In the genomic region with DNA sequence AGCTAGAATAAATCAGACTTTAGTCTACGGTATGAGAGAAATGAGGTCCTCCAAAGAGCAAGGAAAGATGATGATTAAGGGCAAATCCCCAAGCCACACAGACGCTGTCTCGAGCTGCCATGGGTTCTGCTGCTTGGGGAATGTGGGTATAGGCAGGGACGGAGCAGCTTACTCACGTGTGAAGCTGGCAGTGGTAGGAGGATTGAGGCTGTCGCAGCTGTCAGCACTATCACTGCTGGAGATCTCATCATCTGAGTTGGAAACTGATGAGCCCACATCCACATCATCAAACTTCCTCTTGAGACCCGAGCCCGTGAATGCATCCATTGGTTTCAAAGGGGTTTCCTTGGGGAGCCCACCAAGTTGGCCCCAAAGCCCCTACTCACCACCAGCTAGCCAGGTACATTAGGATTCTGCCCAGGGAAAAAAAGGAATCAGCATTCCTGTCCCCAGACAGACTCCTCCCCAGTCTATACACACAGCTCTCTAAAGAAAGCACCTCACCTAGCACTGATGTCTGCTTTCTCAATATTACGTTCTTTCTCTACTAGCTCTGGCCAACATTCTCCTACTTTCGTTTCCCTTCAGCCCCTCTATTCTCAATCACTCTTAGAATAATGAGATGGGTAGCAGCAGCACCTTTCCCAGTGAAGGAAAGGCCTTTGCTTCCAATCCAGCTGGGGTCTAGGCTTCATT, we compare ENCODE assay signal across 11 cellular contexts. TPM values are rescaled to one million over a fixed set of nuclear protein-coding genes. Genes with fewer than 3 reads are reported as not detected.
DNase-seq lines count a peak whose midpoint lies in the region; TF ChIP-seq lines count a peak whose summit lies in the region.
"Had no signal": no experiment of that assay in that cellular context is flagged by ENCODE, and none has a peak within 500 bp of the region (broad histone marks: within the 10 kb centered on the region; RNA-seq: fewer than 3 reads in every experiment).

No MANE protein-coding gene starts in this region.

- peaks cover 7 to 27% of the 10 kb centered on the region in 2 donors for H3K36me3 Mint-ChIP-seq in CD4-positive, alpha-beta memory T cell
- peaks cover 31% of the 10 kb centered on the region for H3K36me3 Mint-ChIP-seq in activated naive CD4-positive, alpha-beta T cell treated with anti-CD3 and anti-CD28 coated beads, Interleukin-2, amount 10 ng/mL, durations not matched to agents 7 days and 5 days
- peaks cover 12% of the 10 kb centered on the region for H3K36me3 Mint-ChIP-seq in neural crest cell (ENCODE audit: low read depth)
- peaks cover 4 to 40% (median 13%) of the 10 kb centered on the region in 3 donors for H3K36me3 Mint-ChIP-seq in CD8-positive, alpha-beta memory T cell

- no peak for DNase-seq in CD4-positive, alpha-beta memory T cell
- peak; percentile 88 for DNase-seq in LHCN-M2 (ENCODE audit: low read depth)
- DNase-seq in activated naive CD4-positive, alpha-beta T cell treated with anti-CD3 and anti-CD28 coated beads, Interleukin-2, amount 10 ng/mL, durations not matched to agents 7 days and 5 days: peak; percentile 24
- no peak for DNase-seq in neural crest cell (ENCODE audit: low read depth, low spot score)
- DNase-seq in inferior parietal cortex (ENCODE audit: extremely low spot score): no peak
- no peak for DNase-seq in CD8-positive, alpha-beta memory T cell
- DNase-seq in NCI-H128 (lab: John Stamatoyannopoulos, UW; ENCODE audit: unreplicated experiment): no peak
- DNase-seq in NCI-H345 (lab: John Stamatoyannopoulos, UW): no peak
- DNase-seq: amniotic stem cell, MM.1S, NCI-H446 treated with DMSO at 0.1 percent for 48 hours had no signal

- H3K27ac Mint-ChIP-seq in CD4-positive, alpha-beta memory T cell: peak overlapping the region; percentile 47 to 90 (median 70)
- H3K27ac Mint-ChIP-seq in activated naive CD4-positive, alpha-beta T cell treated with anti-CD3 and anti-CD28 coated beads, Interleukin-2, amount 10 ng/mL, durations not matched to agents 7 days and 5 days: no peak overlapping the region
- H3K27ac Mint-ChIP-seq in neural crest cell (ENCODE audit: unreplicated experiment): no peak overlapping the region
- peak overlapping the region in 4 of 8 donors; percentile 11 to 33 (median 18) for H3K27ac Mint-ChIP-seq in CD8-positive, alpha-beta memory T cell

- H3K27me3 Mint-ChIP-seq in CD4-positive, alpha-beta memory T cell: no peaks in the 10 kb centered on the region
- no peaks in the 10 kb centered on the region for H3K27me3 Mint-ChIP-seq in activated naive CD4-positive, alpha-beta T cell treated with anti-CD3 and anti-CD28 coated beads, Interleukin-2, amount 10 ng/mL, durations not matched to agents 7 days and 5 days
- no peaks in the 10 kb centered on the region for H3K27me3 Mint-ChIP-seq in neural crest cell (ENCODE audit: low read depth)
- peaks cover 0 to 2% of the 10 kb centered on the region in 2 donors for H3K27me3 Mint-ChIP-seq in CD8-positive, alpha-beta memory T cell

- no peaks in the 10 kb centered on the region for H3K9me3 ChIP-seq in CD4-positive, alpha-beta memory T cell (ENCODE audit: control insufficient read depth in 1 of 2, low read length in 2 of 2)
- no peaks in the 10 kb centered on the region for H3K9me3 ChIP-seq in CD8-positive, alpha-beta memory T cell (ENCODE audit: low read length)

- intact Hi-C loops in CD4-positive, alpha-beta memory T cell (cut with micrococcal nuclease): no loop called here

- H3K4me1 ChIP-seq in CD4-positive, alpha-beta memory T cell (ENCODE audit: insufficient read depth, low read length): peaks cover 9% of the 10 kb centered on the region
- H3K4me1 ChIP-seq in CD8-positive, alpha-beta memory T cell (ENCODE audit: insufficient read depth, low read length): peaks cover 6% of the 10 kb centered on the region

- peaks cover 14% of the 10 kb centered on the region for H3K36me3 ChIP-seq in CD4-positive, alpha-beta memory T cell (ENCODE audit: insufficient read depth, low read length)
- H3K36me3 ChIP-seq in CD8-positive, alpha-beta memory T cell (ENCODE audit: insufficient read depth, low read length): peaks cover 6% of the 10 kb centered on the region

- POLR2A ChIA-PET in CD4-positive, alpha-beta memory T cell (lab: Charles Lee; ENCODE audit: partially characterized antibody): interaction anchor here (1.6 kb wide), 1 partner anchor 141 kb away, joined by 4 read pairs; the partner anchor contains the start of gene POU6F1
- POLR2A ChIA-PET in CD8-positive, alpha-beta memory T cell (lab: Charles Lee): no interaction called here

- H3K4me1 Mint-ChIP-seq in CD4-positive, alpha-beta memory T cell: peaks cover 21 to 40% (median 32%) of the 10 kb centered on the region in 4 donors
- H3K4me1 Mint-ChIP-seq in activated naive CD4-positive, alpha-beta T cell treated with anti-CD3 and anti-CD28 coated beads, Interleukin-2, amount 10 ng/mL, durations not matched to agents 7 days and 5 days: peaks cover 21% of the 10 kb centered on the region
- peaks cover 30% of the 10 kb centered on the region for H3K4me1 Mint-ChIP-seq in neural crest cell
- peaks cover 16 to 48% (median 32%) of the 10 kb centered on the region in 3 donors for H3K4me1 Mint-ChIP-seq in CD8-positive, alpha-beta memory T cell

- TF ChIP-seq CTCF in neural crest cell (conservative IDR thresholded peaks at IDR 0.05): no peak

- H3K4me3 Mint-ChIP-seq in CD4-positive, alpha-beta memory T cell: peak overlapping the region in 2 of 8 donors; percentile 46 to 52
- no peak overlapping the region for H3K4me3 Mint-ChIP-seq in activated naive CD4-positive, alpha-beta T cell treated with anti-CD3 and anti-CD28 coated beads, Interleukin-2, amount 10 ng/mL, durations not matched to agents 7 days and 5 days
- H3K4me3 Mint-ChIP-seq in neural crest cell: peak overlapping the region; percentile 11
- H3K4me3 Mint-ChIP-seq in CD8-positive, alpha-beta memory T cell: no peak overlapping the region

- no peak overlapping the region for H3K27ac ChIP-seq in CD4-positive, alpha-beta memory T cell (ENCODE audit: low read depth, low read length)
- H3K27ac ChIP-seq in CD8-positive, alpha-beta memory T cell (ENCODE audit: low read depth, low read length): no peak overlapping the region

- H3K9me3 Mint-ChIP-seq in CD4-positive, alpha-beta memory T cell: peaks cover 0 to 1% (median 0%) of the 10 kb centered on the region in 8 donors
- H3K9me3 Mint-ChIP-seq in activated naive CD4-positive, alpha-beta T cell treated with anti-CD3 and anti-CD28 coated beads, Interleukin-2, amount 10 ng/mL, durations not matched to agents 7 days and 5 days: no peaks in the 10 kb centered on the region
- H3K9me3 Mint-ChIP-seq in neural crest cell: no peaks in the 10 kb centered on the region
- peaks cover 0 to 1% (median 0%) of the 10 kb centered on the region in 5 donors for H3K9me3 Mint-ChIP-seq in CD8-positive, alpha-beta memory T cell

- CTCF ChIA-PET in CD4-positive, alpha-beta memory T cell (lab: Charles Lee; ENCODE audit: partially characterized antibody): interaction anchor here (1.1 to 1.7 kb wide), 4 partner anchors 14 to 311 kb away, joined by 3 to 4 read pairs (median 3); no protein-coding TSS in a partner anchor
- CTCF ChIA-PET in activated naive CD4-positive, alpha-beta T cell treated with anti-CD3 and anti-CD28 coated beads, Interleukin-2, amount 10 ng/mL, durations not matched to agents 7 days and 5 days (lab: Charles Lee): interaction anchor here (1.1 kb wide), 2 partner anchors 27 to 265 kb away, joined by 3 to 4 read pairs; no protein-coding TSS in a partner anchor
- CTCF ChIA-PET in CD8-positive, alpha-beta memory T cell (lab: Charles Lee): interaction anchor here (0.6 to 1.0 kb wide), 2 partner anchors 9 to 29 kb away, joined by 3 read pairs; no protein-coding TSS in a partner anchor

- H3K4me3 ChIP-seq in CD4-positive, alpha-beta memory T cell (ENCODE audit: low read length in 2 of 2): no peak overlapping the region
- H3K4me3 ChIP-seq in CD8-positive, alpha-beta memory T cell (ENCODE audit: low read length): no peak overlapping the region

- no peaks in the 10 kb centered on the region for H3K27me3 ChIP-seq in CD4-positive, alpha-beta memory T cell (ENCODE audit: insufficient read depth, low read length)
- no peaks in the 10 kb centered on the region for H3K27me3 ChIP-seq in CD8-positive, alpha-beta memory T cell (ENCODE audit: insufficient read depth, low read length, poor library complexity, severe bottlenecking)

RNA-seq across cellular contexts. Expression of gene CSRNP2, which starts 7.0 kb away (rescaled TPM):
- total RNA-seq in CD4-positive, alpha-beta memory T cell: 10 to 100 TPM; 34.1 to 35.0 TPM
- polyA plus RNA-seq in CD4-positive, alpha-beta memory T cell: 1 to 10 TPM; 4.6 to 6.3 TPM
- total RNA-seq in LHCN-M2 (2014; rRNA removed) (29.7 and 31.5 TPM in 2 replicates), neural crest cell (54.4 and 55.2 TPM in 2 replicates)
- 15.0 TPM for polyA plus RNA-seq in LHCN-M2 (2012)
- total RNA-seq in CD8-positive, alpha-beta memory T cell: 10 to 100 TPM; 20.5 to 21.5 TPM
- 4.8 TPM for polyA plus RNA-seq in CD8-positive, alpha-beta memory T cell

RNA-seq across cellular contexts. Expression of gene LETMD1, which starts 28.3 kb away (rescaled TPM):
- 10 to 100 TPM; 83.7 to 93.3 TPM for total RNA-seq in CD4-positive, alpha-beta memory T cell
- 10 to 100 TPM; 32.6 to 36.6 TPM for polyA plus RNA-seq in CD4-positive, alpha-beta memory T cell
- total RNA-seq in LHCN-M2 (2014; rRNA removed): 24.4 and 32.1 TPM in 2 replicates
- 20.4 TPM for polyA plus RNA-seq in LHCN-M2 (2012)
- total RNA-seq in neural crest cell: 43.2 and 44.5 TPM in 2 replicates
- 10 to 100 TPM; 61.8 to 64.3 TPM for total RNA-seq in CD8-positive, alpha-beta memory T cell
- 24.4 TPM for polyA plus RNA-seq in CD8-positive, alpha-beta memory T cell

RNA-seq across cellular contexts. Expression of gene SLC11A2, which starts 50.2 kb away (rescaled TPM):
- 10 to 100 TPM; 55.1 to 62.7 TPM for total RNA-seq in CD4-positive, alpha-beta memory T cell
- polyA plus RNA-seq in CD4-positive, alpha-beta memory T cell: 10 to 100 TPM in 1 of 2 donors, 1 to 10 TPM in 1; 7.4 to 18.9 TPM
- total RNA-seq in LHCN-M2 (2014; rRNA removed): 29.2 and 36.7 TPM in 2 replicates
- 15.8 TPM for polyA plus RNA-seq in LHCN-M2 (2012)
- total RNA-seq in neural crest cell: 50.4 and 51.4 TPM in 2 replicates
- 10 to 100 TPM; 35.2 to 36.9 TPM for total RNA-seq in CD8-positive, alpha-beta memory T cell
- polyA plus RNA-seq in CD8-positive, alpha-beta memory T cell: 14.0 TPM

Comparison
In these comparisons a context has a peak if more than half of its experiments do, and no peak if none do; other contexts are left out.
1. DNase-seq: peak in LHCN-M2 (single experiment) and activated naive CD4-positive, alpha-beta T cell treated with anti-CD3 and anti-CD28 coated beads, Interleukin-2, amount 10 ng/mL, durations not matched to agents 7 days and 5 days (single experiment); none in CD4-positive, alpha-beta memory T cell (0 of 5), neural crest cell (single experiment), inferior parietal cortex (single experiment), CD8-positive, alpha-beta memory T cell (0 of 5), NCI-H128 (single experiment) and NCI-H345 (single experiment).
2. H3K27ac Mint-ChIP-seq: peak in CD4-positive, alpha-beta memory T cell (7 of 7); none in activated naive CD4-positive, alpha-beta T cell treated with anti-CD3 and anti-CD28 coated beads, Interleukin-2, amount 10 ng/mL, durations not matched to agents 7 days and 5 days (single experiment) and neural crest cell (single experiment).